Comparison of ENCODE assay signal across 16 cellular contexts in the genomic region with DNA sequence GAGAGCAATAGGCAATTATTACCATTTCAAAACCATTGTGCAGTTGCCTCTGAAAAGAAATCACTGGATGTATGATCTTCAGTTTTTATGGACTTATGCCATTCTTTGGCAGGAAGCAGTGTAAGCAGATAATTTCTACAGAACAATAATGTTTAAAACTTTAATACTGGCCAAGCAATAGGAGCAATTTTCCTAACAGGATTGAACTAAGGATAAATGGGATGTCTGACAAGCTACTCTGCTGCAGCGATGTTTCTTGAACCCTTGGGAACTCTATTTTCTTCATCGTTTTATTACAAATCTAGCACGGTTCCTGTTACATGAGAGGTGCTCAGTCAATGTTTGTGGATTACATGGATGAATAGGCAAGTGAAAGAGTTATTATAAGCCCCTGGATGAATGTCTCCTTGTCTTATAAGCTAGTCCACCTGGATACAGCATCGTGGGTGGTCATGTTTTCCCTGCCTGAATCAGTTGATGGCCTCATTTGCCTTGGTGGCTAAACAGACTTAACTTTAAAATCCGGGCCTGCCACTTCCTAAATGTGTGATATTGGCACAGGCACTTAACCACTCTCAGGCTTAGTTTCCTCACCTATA.
A peak's percentile ranks its signal among the peaks of the same experiment; 100 is the strongest.
DNase-seq lines count a peak whose midpoint lies in the region; ATAC-seq, FAIRE-seq and TF ChIP-seq lines count a peak whose summit lies in the region.
"Had no signal": no experiment of that assay in that cellular context is flagged by ENCODE, and none has a peak within 500 bp of the region (broad histone marks: within the 10 kb centered on the region; RNA-seq: fewer than 3 reads in every experiment).

No MANE protein-coding gene starts in this region.

- no peaks in the 10 kb centered on the region for H4K20me1 ChIP-seq in K562 (replicated peaks; ENCODE audit: control insufficient read depth, insufficient read depth, low read length)

- no peak for TF ChIP-seq EP300 in K562 (IDR thresholded peaks at IDR 0.05; ENCODE audit: low read length)

- no peaks in the 10 kb centered on the region for H3K79me2 ChIP-seq in K562 (ENCODE audit: control insufficient read depth, insufficient read depth, low read length)

- H3K27me3 Mint-ChIP-seq in stimulated activated memory B cell treated with anti-CD40 and anti-IgM and Interleukin-4, amounts not matched to agents 10 μg/mL and 1 μg/mL and 100 μg/mL, for 72 hours, result no peaks in the 10 kb centered on the region
- no peaks in the 10 kb centered on the region for H3K27me3 Mint-ChIP-seq in effector memory CD8-positive, alpha-beta T cell
- H3K27me3 Mint-ChIP-seq: T-cell had no signal

- H3K27ac ChIP-seq in K562 (ENCODE audit: extremely low read depth, low read depth, low read length), result no peak overlapping the region
- H3K27ac ChIP-seq: 22Rv1, C4-2B, spleen, stomach had no signal

- no peaks in the 10 kb centered on the region for H3K9me1 ChIP-seq in K562 (ENCODE audit: control insufficient read depth, insufficient read depth, low read length)

- no peak for ATAC-seq in K562
- ATAC-seq in stimulated activated memory B cell treated with anti-CD40 and anti-IgM and Interleukin-4, amounts not matched to agents 10 μg/mL and 1 μg/mL and 100 μg/mL, for 72 hours, result no peak
- no peak for ATAC-seq in effector memory CD8-positive, alpha-beta T cell (replicated peaks)
- ATAC-seq: heart left ventricle, T-cell had no signal

- peaks cover 0 to 4% of the 10 kb centered on the region in 2 experiments; a peak in 2 of 5 replicates for H3K4me1 ChIP-seq in K562 (replicated peaks in 1 of 2; ENCODE audit: control insufficient read depth in 2 of 2, insufficient read depth in 2 of 2, low read length in 2 of 2)

- TF ChIP-seq POLR2A in K562 (conservative IDR thresholded peaks at IDR 0.05), result no peak

- no peaks in the 10 kb centered on the region for H3K36me3 ChIP-seq in K562 (ENCODE audit: control insufficient read depth, insufficient read depth, low read length)
- H3K36me3 ChIP-seq: heart left ventricle, spleen, stomach had no signal

- DNase-seq in DMS153 (lab: John Stamatoyannopoulos, UW) (peak; percentile 20), DMS153 treated with DMSO at 0.1 percent for 48 hours (lab: John Stamatoyannopoulos, UW; ENCODE audit: unreplicated experiment) (no peak), NCI-H2171 (lab: John Stamatoyannopoulos, UW) (peak; percentile 31), K562 (ENCODE audit: extremely low read depth in 1 of 4, low spot score in 3 of 4) (no peak), GM19240 (ENCODE audit: insufficient read length, low spot score) (no peak), UCSD-AML1 (lab: John Stamatoyannopoulos, UW; ENCODE audit: unreplicated experiment) (no peak)
- no peak for DNase-seq in effector memory CD8-positive, alpha-beta T cell
- DNase-seq: cortex of kidney, EL, heart left ventricle, spleen, stomach, T-cell had no signal

- in situ Hi-C loops in K562 (cut with MboI), result no loop called here

- no peak for TF ChIP-seq CTCF in K562 (IDR thresholded peaks at IDR 0.05 in 2 of 3, conservative IDR thresholded peaks at IDR 0.05 in 1 of 3; ENCODE audit: insufficient read depth in 2 of 3, low read depth in 1 of 3, low read length in 3 of 3)

- no TSS peak for BruUV-seq in K562 (replicated peaks; lab: Mats Ljungman, UMichigan)

- H3K9ac ChIP-seq in K562 (ENCODE audit: insufficient read depth in 1 of 2, low read depth in 2 of 2, low read length in 2 of 2), result no peak overlapping the region

- H3K27me3 ChIP-seq in K562 (ENCODE audit: control insufficient read depth in 2 of 2, insufficient read depth in 2 of 2, low read length in 2 of 2), result no peaks in the 10 kb centered on the region
- H3K27me3 ChIP-seq: heart left ventricle, spleen, stomach had no signal

- H3K4me1 Mint-ChIP-seq in stimulated activated memory B cell treated with anti-CD40 and anti-IgM and Interleukin-4, amounts not matched to agents 10 μg/mL and 1 μg/mL and 100 μg/mL, for 72 hours, result no peaks in the 10 kb centered on the region
- peaks cover 15 to 24% of the 10 kb centered on the region in 2 donors for H3K4me1 Mint-ChIP-seq in effector memory CD8-positive, alpha-beta T cell (ENCODE audit: low read depth in 2 of 2)

- no peaks in the 10 kb centered on the region for H3K9me3 ChIP-seq in K562 (replicated peaks; ENCODE audit: control insufficient read depth, insufficient read depth, low read depth, low read length)
- H3K9me3 ChIP-seq: heart left ventricle, spleen, stomach had no signal

- H2AFZ ChIP-seq in K562 (ENCODE audit: low read depth, low read length), result peak overlapping the region; percentile 0; the same call in 1 of the 2 replicates

- peak overlapping the region; percentile 42 for H3K27ac Mint-ChIP-seq in stimulated activated memory B cell treated with anti-CD40 and anti-IgM and Interleukin-4, amounts not matched to agents 10 μg/mL and 1 μg/mL and 100 μg/mL, for 72 hours
- peak overlapping the region in 1 of 2 donors; percentile 47 for H3K27ac Mint-ChIP-seq in effector memory CD8-positive, alpha-beta T cell
- H3K27ac Mint-ChIP-seq: T-cell had no signal

- POLR2A ChIA-PET in K562 (lab: Yijun Ruan, JAX), result interaction anchor here (2.2 kb wide), 1 partner anchor 8 kb away, joined by 8 read pairs; no protein-coding TSS in a partner anchor

- no peak overlapping the region for H3K4me2 ChIP-seq in K562 (ENCODE audit: insufficient read depth, low read length)

- FAIRE-seq in K562 (lab: Jason Lieb, UNC), result peak; percentile 6

- CTCF ChIA-PET in K562 (lab: Yijun Ruan, JAX; ENCODE audit: low intra/inter-chr PET ratio), result no interaction called here

- no peaks in the 10 kb centered on the region for H3K36me3 Mint-ChIP-seq in stimulated activated memory B cell treated with anti-CD40 and anti-IgM and Interleukin-4, amounts not matched to agents 10 μg/mL and 1 μg/mL and 100 μg/mL, for 72 hours
- H3K36me3 Mint-ChIP-seq in effector memory CD8-positive, alpha-beta T cell (ENCODE audit: insufficient read depth), result peaks cover 1% of the 10 kb centered on the region
- H3K36me3 Mint-ChIP-seq: T-cell had no signal

- no peak overlapping the region for H3K4me3 ChIP-seq in K562
- H3K4me3 ChIP-seq: heart left ventricle, spleen, stomach had no signal

- WGBS in K562 (ENCODE audit: insufficient coverage, low coverage, missing lambda C conversion rate), result 32% methylated on average over 5 of the region's 5 CpGs

- intact Hi-C loops in K562 (cut with micrococcal nuclease), result no loop called here

- TF ChIP-seq RAD21 in K562 (CRISPR knock-in tag; conservative IDR thresholded peaks at IDR 0.05 in 1 of 2, IDR thresholded peaks at IDR 0.05 in 1 of 2), result no peak

- peaks cover 3% of the 10 kb centered on the region for H3K9me3 Mint-ChIP-seq in stimulated activated memory B cell treated with anti-CD40 and anti-IgM and Interleukin-4, amounts not matched to agents 10 μg/mL and 1 μg/mL and 100 μg/mL, for 72 hours
- H3K9me3 Mint-ChIP-seq in effector memory CD8-positive, alpha-beta T cell, result no peaks in the 10 kb centered on the region

- no peak overlapping the region for H3K4me3 Mint-ChIP-seq in stimulated activated memory B cell treated with anti-CD40 and anti-IgM and Interleukin-4, amounts not matched to agents 10 μg/mL and 1 μg/mL and 100 μg/mL, for 72 hours
- no peak overlapping the region for H3K4me3 Mint-ChIP-seq in effector memory CD8-positive, alpha-beta T cell
- H3K4me3 Mint-ChIP-seq: T-cell had no signal

TF ChIP-seq in K562, 482 proteins besides CTCF, POLR2A, EP300 and RAD21 (continues in another document):
- TF ChIP-seq ESRRA (IDR thresholded peaks at IDR 0.05; ENCODE audit: borderline replicate concordance, low read depth) (no peak), HMG20A (CRISPR knock-in tag; conservative IDR thresholded peaks at IDR 0.05) (no peak), CXXC5 (CRISPR knock-in tag; IDR thresholded peaks at IDR 0.05) (no peak), KDM4B (IDR thresholded peaks at IDR 0.05; ENCODE audit: borderline replicate concordance in 2 of 2, low read depth in 1 of 2) (no peak), SMARCC2 (IDR thresholded peaks at IDR 0.05; ENCODE audit: low read depth) (no peak), STAT5B (CRISPR knock-in tag; IDR thresholded peaks at IDR 0.05) (no peak)
- TF ChIP-seq, protein P1, sequence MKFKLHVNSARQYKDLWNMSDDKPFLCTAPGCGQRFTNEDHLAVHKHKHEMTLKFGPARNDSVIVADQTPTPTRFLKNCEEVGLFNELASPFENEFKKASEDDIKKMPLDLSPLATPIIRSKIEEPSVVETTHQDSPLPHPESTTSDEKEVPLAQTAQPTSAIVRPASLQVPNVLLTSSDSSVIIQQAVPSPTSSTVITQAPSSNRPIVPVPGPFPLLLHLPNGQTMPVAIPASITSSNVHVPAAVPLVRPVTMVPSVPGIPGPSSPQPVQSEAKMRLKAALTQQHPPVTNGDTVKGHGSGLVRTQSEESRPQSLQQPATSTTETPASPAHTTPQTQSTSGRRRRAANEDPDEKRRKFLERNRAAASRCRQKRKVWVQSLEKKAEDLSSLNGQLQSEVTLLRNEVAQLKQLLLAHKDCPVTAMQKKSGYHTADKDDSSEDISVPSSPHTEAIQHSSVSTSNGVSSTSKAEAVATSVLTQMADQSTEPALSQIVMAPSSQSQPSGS (CRISPR knock-in tag; IDR thresholded peaks at IDR 0.05), result no peak
- TF ChIP-seq, protein P2, sequence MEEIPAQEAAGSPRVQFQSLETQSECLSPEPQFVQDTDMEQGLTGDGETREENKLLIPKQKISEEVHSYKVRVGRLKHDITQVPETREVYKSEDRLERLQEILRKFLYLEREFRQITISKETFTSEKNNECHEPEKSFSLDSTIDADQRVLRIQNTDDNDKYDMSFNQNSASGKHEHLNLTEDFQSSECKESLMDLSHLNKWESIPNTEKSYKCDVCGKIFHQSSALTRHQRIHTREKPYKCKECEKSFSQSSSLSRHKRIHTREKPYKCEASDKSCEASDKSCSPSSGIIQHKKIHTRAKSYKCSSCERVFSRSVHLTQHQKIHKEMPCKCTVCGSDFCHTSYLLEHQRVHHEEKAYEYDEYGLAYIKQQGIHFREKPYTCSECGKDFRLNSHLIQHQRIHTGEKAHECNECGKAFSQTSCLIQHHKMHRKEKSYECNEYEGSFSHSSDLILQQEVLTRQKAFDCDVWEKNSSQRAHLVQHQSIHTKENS (CRISPR knock-in tag; IDR thresholded peaks at IDR 0.05), result no peak

Comparison
In these comparisons a context has a peak if more than half of its experiments do, and no peak if none do; other contexts are left out.
1. DNase-seq: peak in DMS153 (single experiment) and NCI-H2171 (single experiment); none in DMS153 treated with DMSO at 0.1 percent for 48 hours (single experiment), K562 (0 of 4), effector memory CD8-positive, alpha-beta T cell (0 of 3), GM19240 (single experiment) and UCSD-AML1 (single experiment).